ENCODE assay signal across 20 cellular contexts in genomic region chr12:63419119-63419518, GRCh38.
DNase-seq lines count a peak whose midpoint lies in the region; ATAC-seq and TF ChIP-seq lines count a peak whose summit lies in the region.
"Had no signal": no experiment of that assay in that cellular context is flagged by ENCODE, and none has a peak within 500 bp of the region (broad histone marks: within the 10 kb centered on the region; RNA-seq: fewer than 3 reads in every experiment).

No MANE protein-coding gene starts in this region.

- no peak for ATAC-seq in WTC11
- no peak for ATAC-seq in GM18502 (IDR thresholded peaks at IDR 0.05; ENCODE audit: poor library complexity, unreplicated experiment)
- ATAC-seq: left cardiac atrium had no signal

- CTCF ChIA-PET in WTC11 (lab: Charles Lee) = interaction anchor here (1.6 kb wide), 2 partner anchors 10 to 268 kb away, joined by 4 to 8 read pairs; partner anchors contain the start of gene AVPR1A
- CTCF ChIA-PET in activated CD4-positive, alpha-beta memory T cell treated with anti-CD3 and anti-CD28 coated beads for 36 hours (lab: Charles Lee) = no interaction called here

- no peaks in the 10 kb centered on the region for H3K27me3 ChIP-seq in kidney epithelial cell (ENCODE audit: control insufficient read depth, insufficient read depth, low read length)
- H3K27me3 ChIP-seq: ascending aorta, right lobe of liver had no signal

- intact Hi-C loops in activated CD4-positive, alpha-beta memory T cell treated with anti-CD3 and anti-CD28 coated beads for 36 hours (cut with micrococcal nuclease) = no loop called here

- peaks cover 16% of the 10 kb centered on the region for H3K9me3 Mint-ChIP-seq in WTC11
- H3K9me3 Mint-ChIP-seq in activated CD4-positive, alpha-beta memory T cell treated with anti-CD3 and anti-CD28 coated beads for 36 hours = peaks cover 7% of the 10 kb centered on the region

- H3K27ac Mint-ChIP-seq in WTC11 = peak overlapping the region; percentile 18; the same call in 1 of the 2 replicates
- no peak overlapping the region for H3K27ac Mint-ChIP-seq in activated CD4-positive, alpha-beta memory T cell treated with anti-CD3 and anti-CD28 coated beads for 36 hours
- H3K27ac Mint-ChIP-seq: T-helper 2 cell treated with Interferon-gamma antibody and Interleukin-4, amounts not matched to agents 5 μg/mL and 100 μg/mL, for 36 hours had no signal

- peak; percentile 37 for DNase-seq in DMS53 treated with DMSO at 0.1 percent for 48 hours (lab: John Stamatoyannopoulos, UW; ENCODE audit: unreplicated experiment)
- DNase-seq in HT-29 (ENCODE audit: low spot score) = peak; percentile 85
- no peak for DNase-seq in WTC11 (ENCODE audit: low spot score)
- DNase-seq in kidney epithelial cell (ENCODE audit: low read depth) = peak; percentile 32
- no peak for DNase-seq in iPS-NIHi7 (ENCODE audit: extremely low spot score)
- no peak for DNase-seq in activated CD4-positive, alpha-beta memory T cell treated with anti-CD3 and anti-CD28 coated beads for 36 hours
- no peak for DNase-seq in NCI-H510A treated with DMSO at 0.1 percent for 48 hours (lab: John Stamatoyannopoulos, UW)
- DNase-seq: activated CD4-positive, CD25-positive, alpha-beta regulatory T cell treated with anti-CD3 and anti-CD28 coated beads, Interleukin-2, amount 50 U/mL, for 72 hours; activated gamma-delta T cell; cortex of kidney; H7; IMR-90; left cardiac atrium; NCI-H1048; NCI-H2081 treated with DMSO at 0.1 percent for 48 hours; right lobe of liver; SHP77 had no signal

- no peak for TF ChIP-seq CTCF in WTC11 (IDR thresholded peaks at IDR 0.05)
- no peak for TF ChIP-seq CTCF in kidney epithelial cell (IDR thresholded peaks at IDR 0.05; ENCODE audit: insufficient read depth, low read length, poor library complexity, severe bottlenecking)

- H3K4me1 Mint-ChIP-seq in WTC11 = peaks cover 25% of the 10 kb centered on the region
- no peaks in the 10 kb centered on the region for H3K4me1 Mint-ChIP-seq in activated CD4-positive, alpha-beta memory T cell treated with anti-CD3 and anti-CD28 coated beads for 36 hours (ENCODE audit: low read depth)

- no peaks in the 10 kb centered on the region for H3K36me3 ChIP-seq in kidney epithelial cell (ENCODE audit: control insufficient read depth, insufficient read depth, low read length)
- H3K36me3 ChIP-seq: ascending aorta, right lobe of liver had no signal

- no peak overlapping the region for H3K4me3 Mint-ChIP-seq in WTC11
- H3K4me3 Mint-ChIP-seq in activated CD4-positive, alpha-beta memory T cell treated with anti-CD3 and anti-CD28 coated beads for 36 hours = no peak overlapping the region
- H3K4me3 Mint-ChIP-seq: T-helper 2 cell treated with Interferon-gamma antibody and Interleukin-4, amounts not matched to agents 5 μg/mL and 100 μg/mL, for 36 hours had no signal

- H3K36me3 Mint-ChIP-seq in WTC11 = peaks cover 10% of the 10 kb centered on the region
- H3K36me3 Mint-ChIP-seq in activated CD4-positive, alpha-beta memory T cell treated with anti-CD3 and anti-CD28 coated beads for 36 hours = no peaks in the 10 kb centered on the region

- H3K4me3 ChIP-seq in kidney epithelial cell (ENCODE audit: low read depth, low read length) = no peak overlapping the region
- H3K4me3 ChIP-seq: ascending aorta, right lobe of liver had no signal

- no peaks in the 10 kb centered on the region for H3K27me3 Mint-ChIP-seq in WTC11 (ENCODE audit: low read depth)
- peaks cover 2% of the 10 kb centered on the region for H3K27me3 Mint-ChIP-seq in activated CD4-positive, alpha-beta memory T cell treated with anti-CD3 and anti-CD28 coated beads for 36 hours

- POLR2A ChIA-PET in WTC11 (lab: Charles Lee) = no interaction called here
- POLR2A ChIA-PET in activated CD4-positive, alpha-beta memory T cell treated with anti-CD3 and anti-CD28 coated beads for 36 hours (lab: Charles Lee) = no interaction called here

TF ChIP-seq in WTC11, 78 proteins besides CTCF, POLR2A, EP300 and RAD21:
- TF ChIP-seq SMAD3 (CRISPR knock-in tag; IDR thresholded peaks at IDR 0.05; ENCODE audit: borderline replicate concordance) (no peak), SMAD4 (CRISPR knock-in tag; IDR thresholded peaks at IDR 0.05) (no peak), E2F4 (CRISPR knock-in tag; IDR thresholded peaks at IDR 0.05; ENCODE audit: borderline replicate concordance, low read depth) (no peak), HMGA2 (CRISPR knock-in tag; IDR thresholded peaks at IDR 0.05) (no peak), ZNF423 (CRISPR knock-in tag; IDR thresholded peaks at IDR 0.05) (no peak), GABPB1 (CRISPR knock-in tag; IDR thresholded peaks at IDR 0.05) (no peak), ETV6 (CRISPR knock-in tag; IDR thresholded peaks at IDR 0.05) (no peak), CREB1 (CRISPR knock-in tag; IDR thresholded peaks at IDR 0.05) (no peak)
TF ChIP-seq in WTC11: peak in this region for 0.

Comparison
In these comparisons a context has a peak if more than half of its experiments do, and no peak if none do; other contexts are left out.
1. DNase-seq: peak in DMS53 treated with DMSO at 0.1 percent for 48 hours (single experiment), HT-29 (single experiment) and kidney epithelial cell (single experiment); none in WTC11 (single experiment), iPS-NIHi7 (single experiment), activated CD4-positive, alpha-beta memory T cell treated with anti-CD3 and anti-CD28 coated beads for 36 hours (single experiment) and NCI-H510A treated with DMSO at 0.1 percent for 48 hours (single experiment).